In the genomic region with DNA sequence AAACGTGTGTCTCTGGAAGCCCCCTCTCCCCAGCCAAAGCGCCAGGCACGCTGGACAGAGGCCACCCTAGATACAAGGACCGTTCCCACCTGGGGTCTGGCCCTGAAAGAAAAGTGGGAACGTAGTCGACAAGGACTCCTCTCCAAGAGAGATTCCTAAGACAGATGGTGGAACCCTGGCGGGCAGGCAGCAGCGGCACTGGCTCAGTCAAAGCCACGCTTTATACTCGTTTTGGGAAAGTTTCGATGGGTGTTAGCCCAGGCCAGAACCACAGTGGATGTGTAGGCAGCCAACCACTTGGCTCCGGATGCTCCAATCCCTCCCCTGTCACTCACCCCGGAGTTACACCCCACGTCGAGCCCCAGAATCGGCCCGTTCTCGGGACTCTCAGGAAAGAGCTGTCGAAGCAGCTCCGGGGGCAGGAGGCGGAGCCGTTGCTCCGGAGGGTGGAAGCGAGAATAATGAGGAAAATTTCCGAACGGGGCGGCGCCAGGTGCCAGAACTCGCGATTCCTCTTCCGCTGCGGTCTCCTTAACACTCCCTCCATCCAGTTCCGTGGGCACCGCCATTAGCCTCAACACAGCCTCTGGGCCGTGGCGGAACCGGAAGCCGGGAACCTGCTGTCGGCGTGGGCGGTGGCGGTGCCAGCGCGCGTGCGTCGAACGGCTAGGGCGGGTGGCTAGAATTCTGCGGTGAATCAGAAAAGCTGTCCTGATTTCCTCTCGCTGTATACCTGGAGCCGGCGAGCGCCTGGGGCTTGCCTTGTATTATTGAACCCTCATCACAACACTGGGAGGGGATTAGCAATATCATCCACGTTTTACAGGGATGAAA, we compare ENCODE assay signal across 8 cellular contexts. TPM values are rescaled to one million over a fixed set of nuclear protein-coding genes. Genes with fewer than 3 reads are reported as not detected.
A peak's percentile ranks its signal among the peaks of the same experiment; 100 is the strongest.
DNase-seq lines count a peak whose midpoint lies in the region; ATAC-seq and TF ChIP-seq lines count a peak whose summit lies in the region.

Gene BCDIN3D, minus strand, starts transcription at position 588 of the 834 bp plus-strand sequence. Its CDS starts 19 bp downstream, at position 569.

- H3K9me3 Mint-ChIP-seq in activated naive CD4-positive, alpha-beta T cell treated with anti-CD3 and anti-CD28 coated beads, Interleukin-2, amount 50 U/mL, for 72 hours = peaks cover 0 to 5% of the 10 kb centered on the region in 2 donors
- H3K9me3 Mint-ChIP-seq in glutamatergic neuron (ENCODE audit: unreplicated experiment) = peaks cover 3% of the 10 kb centered on the region

- peak within 1 kb of the TSS; percentile 99 for H3K9ac ChIP-seq in SK-N-MC (ENCODE audit: insufficient read length)

- peak; percentile 85 for TF ChIP-seq POLR2A in ovary (IDR thresholded peaks at IDR 0.05)
- TF ChIP-seq POLR2A in thyroid gland (IDR thresholded peaks at IDR 0.05) = peak; percentile 8 to 85

- intact Hi-C loops in ovary (cut with DNase I) (no loop called here), thyroid gland (cut with DNase I) (no loop called here)

- peak within 1 kb of the TSS; percentile 89 for H3K4me3 ChIP-seq in GM06990 (replicated peaks; ENCODE audit: low read depth, low read length)
- peak within 1 kb of the TSS; percentile 99 for H3K4me3 ChIP-seq in SK-N-MC
- peak within 1 kb of the TSS; percentile 71 for H3K4me3 ChIP-seq in ovary
- peak within 1 kb of the TSS; percentile 29 to 53 (median 45) for H3K4me3 ChIP-seq in thyroid gland (replicated peaks in 1 of 3)

- H3K27me3 ChIP-seq in GM06990 (replicated peaks; ENCODE audit: control insufficient read depth, insufficient read depth, low read length) (no peaks in the 10 kb centered on the region), ovary (no peaks in the 10 kb centered on the region), thyroid gland (no peaks in the 10 kb centered on the region)

- no peaks in the 10 kb centered on the region for H3K9me3 ChIP-seq in SK-N-MC (ENCODE audit: low read depth, low read length)
- H3K9me3 ChIP-seq in ovary = no peaks in the 10 kb centered on the region
- no peaks in the 10 kb centered on the region for H3K9me3 ChIP-seq in thyroid gland

- peak within 1 kb of the TSS; percentile 94 to 99 for H3K27ac Mint-ChIP-seq in activated naive CD4-positive, alpha-beta T cell treated with anti-CD3 and anti-CD28 coated beads, Interleukin-2, amount 50 U/mL, for 72 hours
- peak within 1 kb of the TSS; percentile 98 for H3K27ac Mint-ChIP-seq in glutamatergic neuron (ENCODE audit: unreplicated experiment)

- H3K36me3 Mint-ChIP-seq in activated naive CD4-positive, alpha-beta T cell treated with anti-CD3 and anti-CD28 coated beads, Interleukin-2, amount 50 U/mL, for 72 hours = peaks cover 0 to 13% of the 10 kb centered on the region in 2 donors
- H3K36me3 Mint-ChIP-seq in glutamatergic neuron (ENCODE audit: unreplicated experiment) = no peaks in the 10 kb centered on the region

- peaks cover 8% of the 10 kb centered on the region for H3K4me1 Mint-ChIP-seq in glutamatergic neuron (ENCODE audit: low read depth, unreplicated experiment)

- peak within 1 kb of the TSS; percentile 99 for H3K4me3 Mint-ChIP-seq in glutamatergic neuron (ENCODE audit: unreplicated experiment)

- no peak for TF ChIP-seq EP300 in ovary (IDR thresholded peaks at IDR 0.05)

- no peak for TF ChIP-seq CTCF in GM06990 (IDR thresholded peaks at IDR 0.05; ENCODE audit: insufficient read depth, low read length, poor library complexity, severe bottlenecking)
- TF ChIP-seq CTCF in glutamatergic neuron (IDR thresholded peaks at IDR 0.05; ENCODE audit: partially characterized antibody, unreplicated experiment) = no peak
- peak in 1 of 3 donors; percentile 13 for TF ChIP-seq CTCF in ovary (IDR thresholded peaks at IDR 0.05)
- TF ChIP-seq CTCF in thyroid gland (IDR thresholded peaks at IDR 0.05) = peak in 1 of 6 experiments; percentile 2

- H3K4me1 ChIP-seq in ovary (ENCODE audit: insufficient read depth) (peaks cover 6% of the 10 kb centered on the region), thyroid gland (peaks cover 13 to 19% of the 10 kb centered on the region in 2 donors)

- ATAC-seq in HG02588 (IDR thresholded peaks at IDR 0.05; ENCODE audit: unreplicated experiment) = peak; percentile 91
- peak; percentile 89 to 94 for ATAC-seq in activated naive CD4-positive, alpha-beta T cell treated with anti-CD3 and anti-CD28 coated beads, Interleukin-2, amount 50 U/mL, for 72 hours

- 0 to 1% (median 1%) methylated on average over 55 of the region's 55 CpGs for WGBS in ovary, 3 donors
- WGBS in thyroid gland, 2 donors = 0 to 1% methylated on average over 28 to 42 of the region's 55 CpGs

- H3K27me3 Mint-ChIP-seq in glutamatergic neuron (ENCODE audit: unreplicated experiment) = peaks cover 5% of the 10 kb centered on the region

- DNase-seq in GM06990 (ENCODE audit: extremely low read depth, insufficient read length) = peak; percentile 92
- peak; percentile 81 for DNase-seq in NCI-H1048 (lab: John Stamatoyannopoulos, UW)
- no peak for DNase-seq in SK-N-MC (ENCODE audit: low read depth, low spot score)
- peak; percentile 93 to 96 for DNase-seq in activated naive CD4-positive, alpha-beta T cell treated with anti-CD3 and anti-CD28 coated beads, Interleukin-2, amount 50 U/mL, for 72 hours (ENCODE audit: low spot score in 2 of 2)
- DNase-seq in glutamatergic neuron = peak; percentile 91
- peak; percentile 89 to 94 (median 90) for DNase-seq in ovary
- DNase-seq in thyroid gland = peak; percentile 95 to 96

- peaks cover 1% of the 10 kb centered on the region for H3K36me3 ChIP-seq in GM06990 (ENCODE audit: control insufficient read depth, insufficient read depth, low read length)
- H3K36me3 ChIP-seq in SK-N-MC (ENCODE audit: insufficient read depth, low read length) = no peaks in the 10 kb centered on the region
- H3K36me3 ChIP-seq in ovary = no peaks in the 10 kb centered on the region
- H3K36me3 ChIP-seq in thyroid gland = no peaks in the 10 kb centered on the region

- H3K27ac ChIP-seq in SK-N-MC (peak within 1 kb of the TSS; percentile 90), ovary (peak within 1 kb of the TSS; percentile 63 to 85), thyroid gland (peak within 1 kb of the TSS; percentile 63 to 87 (median 84))

RNA-seq across cellular contexts. Expression of gene BCDIN3D, which starts in this region (rescaled TPM):
- total RNA-seq in activated naive CD4-positive, alpha-beta T cell treated with anti-CD3 and anti-CD28 coated beads, Interleukin-2, amount 50 U/mL, for 72 hours = 1 to 10 TPM; 2.5 to 5.4 TPM
- total RNA-seq in glutamatergic neuron (ENCODE audit: unreplicated experiment) (5.9 TPM), ovary (1 to 10 TPM; 2.8 to 5.9 (median 4.7) TPM), thyroid gland (1 to 10 TPM; 3.9 to 6.1 (median 4.1) TPM)
- 1 to 10 TPM; 3.5 to 4.3 TPM for polyA plus RNA-seq in ovary

Comparison
In these comparisons a context has a peak if more than half of its experiments do, and no peak if none do; other contexts are left out.
1. H3K4me3 ChIP-seq: peak in every context shown above with its lines; median percentile 99 in SK-N-MC; 89 in GM06990; 71 in ovary; 45 in thyroid gland.